Comparison of ENCODE assay signal across 9 cellular contexts in the genomic region with DNA sequence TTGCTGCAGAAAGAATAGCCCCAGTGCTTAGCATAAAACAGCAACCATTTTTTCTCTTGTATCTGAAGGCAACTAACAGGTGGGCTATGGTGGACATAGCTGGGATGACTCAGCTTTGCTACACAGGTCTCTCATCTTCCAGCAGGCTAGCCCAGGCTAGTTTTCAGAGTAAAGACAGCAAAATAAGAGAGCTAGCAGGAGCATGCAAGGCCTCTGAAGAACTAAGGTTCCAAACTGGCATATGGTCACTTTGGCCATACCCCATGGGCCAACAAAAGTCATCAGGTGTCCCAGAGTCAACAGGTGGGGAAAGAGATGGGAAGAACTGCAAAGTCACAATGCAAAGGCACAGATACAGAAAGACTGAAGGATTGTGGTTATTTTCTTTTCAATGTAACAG.
"Had no signal": no experiment of that assay in that cellular context is flagged by ENCODE, and none has a peak within 500 bp of the region (broad histone marks: within the 10 kb centered on the region; RNA-seq: fewer than 3 reads in every experiment).

No MANE protein-coding gene starts in this region.

- H3K27ac ChIP-seq: GM23248, HL-60 had no signal

- H3K4me3 ChIP-seq: GM23248 had no signal

- ATAC-seq: HepG2 had no signal

- DNase-seq: GM23248, GOT3, H9, HCEC 1CT, HFFc6, KBM-7 had no signal

- H3K9ac ChIP-seq: GM23248 had no signal

- FAIRE-seq: H54, HepG2 had no signal
